In the genomic region with DNA sequence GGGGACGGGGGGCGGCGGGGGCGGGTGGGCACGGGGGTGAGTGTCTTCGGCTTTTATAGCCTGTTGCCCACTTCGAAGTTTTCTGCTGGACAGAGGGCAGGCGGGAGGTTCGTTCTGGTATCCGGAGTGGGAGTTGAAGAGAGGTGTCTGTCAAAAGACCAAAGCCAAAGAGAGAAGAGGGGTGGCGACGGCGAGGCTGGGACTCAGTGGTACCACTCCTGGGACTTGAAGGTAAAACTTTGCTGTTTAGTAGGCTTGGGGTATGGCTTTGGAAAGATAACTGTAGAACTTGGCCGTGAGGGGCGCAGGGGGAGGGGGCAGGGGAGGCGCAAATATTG, we compare ENCODE assay signal across 9 cellular contexts.
DNase-seq lines count a peak whose midpoint lies in the region; ATAC-seq, FAIRE-seq and TF ChIP-seq lines count a peak whose summit lies in the region.
"Had no signal": no experiment of that assay in that cellular context is flagged by ENCODE, and none has a peak within 500 bp of the region (broad histone marks: within the 10 kb centered on the region; RNA-seq: fewer than 3 reads in every experiment).

No MANE protein-coding gene starts in this region.

- H3K4me3 ChIP-seq in H1 (ENCODE audit: extremely low read depth in 1 of 4, insufficient read depth in 2 of 4, low read depth in 3 of 4, low read length in 4 of 4) (peak overlapping the region; percentile 64 to 96 (median 69)), vagina (peak overlapping the region; percentile 37 to 57)

- no peak overlapping the region for H3K27ac ChIP-seq in H1 (ENCODE audit: low read depth, low read length)
- no peak overlapping the region for H3K27ac ChIP-seq in vagina
- H3K27ac ChIP-seq in CD4-positive, alpha-beta T cell (ENCODE audit: low read depth, low read length): no peak overlapping the region

- no peak overlapping the region for H3K23ac ChIP-seq in H1 (ENCODE audit: insufficient read length)

- no peak for TF ChIP-seq EP300 in H1 (IDR thresholded peaks at IDR 0.05; ENCODE audit: borderline replicate concordance in 1 of 2, low read depth in 2 of 2, low read length in 2 of 2)

- no peaks in the 10 kb centered on the region for H4K20me1 ChIP-seq in H1 (replicated peaks in 1 of 2; ENCODE audit: control insufficient read depth in 1 of 2, insufficient read depth in 2 of 2, low read length in 2 of 2)

- CTCF ChIA-PET in MCF 10A (lab: Yijun Ruan, JAX) (no interaction called here), H1 (lab: Charles Lee; ENCODE audit: partially characterized antibody) (interaction anchor here (1.6 kb wide), 1 partner anchor 36 kb away, joined by 3 read pairs; no protein-coding TSS in a partner anchor)
- CTCF ChIA-PET in CD4-positive, alpha-beta T cell (lab: Charles Lee): no interaction called here

- no peak overlapping the region for H3K18ac ChIP-seq in H1 (ENCODE audit: extremely low read depth, low read length)

- H3K56ac ChIP-seq in H1 (replicated peaks; ENCODE audit: insufficient read length, low read depth, low read length): no peak overlapping the region

- H3K79me1 ChIP-seq in H1 (ENCODE audit: low read depth, low read length): no peaks in the 10 kb centered on the region

- H3K36me3 ChIP-seq in H1 (ENCODE audit: control insufficient read depth in 2 of 4, insufficient read depth in 4 of 4, low read length in 3 of 4): no peaks in the 10 kb centered on the region
- no peaks in the 10 kb centered on the region for H3K36me3 ChIP-seq in vagina

- no peak overlapping the region for H4K91ac ChIP-seq in H1 (replicated peaks; ENCODE audit: insufficient read length, low read length)

- POLR2A ChIA-PET in MCF 10A (lab: Yijun Ruan, JAX): no interaction called here
- POLR2A ChIA-PET in H1 (lab: Charles Lee; ENCODE audit: partially characterized antibody): no interaction called here
- POLR2A ChIA-PET in CD4-positive, alpha-beta T cell (lab: Charles Lee): no interaction called here

- no TSS peak for BruUV-seq in MCF 10A (replicated peaks; lab: Mats Ljungman, UMichigan)

- H3K14ac ChIP-seq in H1 (ENCODE audit: insufficient read length): no peak overlapping the region

- no peak overlapping the region for H2BK15ac ChIP-seq in H1 (ENCODE audit: low read length)

- H3K9me3 Mint-ChIP-seq in MCF 10A (ENCODE audit: unreplicated experiment): no peaks in the 10 kb centered on the region
- peaks cover 3% of the 10 kb centered on the region for H3K9me3 Mint-ChIP-seq in CD4-positive, alpha-beta T cell

- H3K27me3 ChIP-seq in H1 (replicated peaks in 1 of 4; ENCODE audit: control insufficient read depth in 3 of 4, extremely low read depth in 1 of 4, insufficient read depth in 3 of 4, low read length in 3 of 4) (no peaks in the 10 kb centered on the region), vagina (no peaks in the 10 kb centered on the region)
- H3K27me3 ChIP-seq in CD4-positive, alpha-beta T cell (ENCODE audit: control insufficient read depth, insufficient read depth, low read length): peaks cover 9% of the 10 kb centered on the region

- H3K27me3 Mint-ChIP-seq in MCF 10A (ENCODE audit: insufficient read depth, unreplicated experiment): peaks cover 36% of the 10 kb centered on the region
- peaks cover 52% of the 10 kb centered on the region for H3K27me3 Mint-ChIP-seq in CD4-positive, alpha-beta T cell

- peak overlapping the region in 1 of 4 experiments; percentile 49; a peak in 1 of 7 replicates for H3K9ac ChIP-seq in H1 (replicated peaks in 1 of 4; ENCODE audit: extremely low read depth in 1 of 4, low read depth in 3 of 4, low read length in 3 of 4)

- no peak overlapping the region for H2AK5ac ChIP-seq in H1 (ENCODE audit: low read depth, low read length)

- H2BK12ac ChIP-seq in H1 (ENCODE audit: low read depth, low read length): no peak overlapping the region

- no peak overlapping the region; the same call in 1 of the 2 replicates for H2AFZ ChIP-seq in H1 (ENCODE audit: low read length)

- TF ChIP-seq CTCF in MCF 10A (IDR thresholded peaks at IDR 0.05; ENCODE audit: unreplicated experiment) (no peak), H1 (IDR thresholded peaks at IDR 0.05; ENCODE audit: control extremely low read depth in 1 of 3, insufficient read depth in 1 of 3, low read depth in 1 of 3, low read length in 3 of 3) (no peak), vagina (IDR thresholded peaks at IDR 0.05) (no peak)
- no peak for TF ChIP-seq CTCF in CD4-positive, alpha-beta T cell (IDR thresholded peaks at IDR 0.05)

- peak overlapping the region; percentile 85 to 93 for H3K4me2 ChIP-seq in H1 (ENCODE audit: insufficient read depth in 1 of 2, low read depth in 2 of 2, low read length in 2 of 2)

- H3K23me2 ChIP-seq in H1 (ENCODE audit: low read depth, low read length): peaks cover 7% of the 10 kb centered on the region; the same call in 1 of the 2 replicates

- peaks cover 0 to 12% (median 5%) of the 10 kb centered on the region in 4 experiments; a peak in 4 of 7 replicates for H3K4me1 ChIP-seq in H1 (replicated peaks in 1 of 4; ENCODE audit: control insufficient read depth in 3 of 4, insufficient read depth in 4 of 4, low read length in 3 of 4)
- H3K4me1 ChIP-seq in vagina: no peaks in the 10 kb centered on the region

- intact Hi-C loops in MCF 10A (cut with micrococcal nuclease): no loop called here
- intact Hi-C loops in vagina (cut with DNase I): no loop called here
- intact Hi-C loops in CD4-positive, alpha-beta T cell (cut with DNase I, micrococcal nuclease): no loop called here

- peak; percentile 21 to 26 for DNase-seq in T47D (ENCODE audit: low read depth in 1 of 2, low spot score in 1 of 2)
- no peak for DNase-seq in MCF 10A (ENCODE audit: unreplicated experiment)
- DNase-seq in H1 (ENCODE audit: low read depth in 1 of 2, low spot score in 2 of 2): no peak
- peak; percentile 34 for DNase-seq in midbrain (lab: John Stamatoyannopoulos, UW)
- DNase-seq in vagina (ENCODE audit: extremely low spot score in 2 of 2): no peak
- no peak for DNase-seq in NCI-H748 (lab: John Stamatoyannopoulos, UW; ENCODE audit: unreplicated experiment)
- no peak for DNase-seq in activated T-cell treated with anti-CD3 and anti-CD28 coated beads, Interleukin-2, amount 50 U/mL, for 1 hour
- no peak for DNase-seq in CD4-positive, alpha-beta T cell

- no peaks in the 10 kb centered on the region for H3K4me1 Mint-ChIP-seq in MCF 10A (ENCODE audit: insufficient read depth, unreplicated experiment)
- no peaks in the 10 kb centered on the region for H3K4me1 Mint-ChIP-seq in CD4-positive, alpha-beta T cell (ENCODE audit: low read depth)

- no peak overlapping the region for H3K4ac ChIP-seq in H1 (replicated peaks; ENCODE audit: insufficient read length, low read depth, low read length)

- H3K27ac Mint-ChIP-seq in MCF 10A (ENCODE audit: low read depth, unreplicated experiment): no peak overlapping the region
- H3K27ac Mint-ChIP-seq in CD4-positive, alpha-beta T cell: no peak overlapping the region
- H3K27ac Mint-ChIP-seq: naive thymus-derived CD4-positive, alpha-beta T cell had no signal

- no peak for TF ChIP-seq RAD21 in H1 (IDR thresholded peaks at IDR 0.05 in 1 of 2, conservative IDR thresholded peaks at IDR 0.05 in 1 of 2; ENCODE audit: low read depth in 2 of 2, low read length in 2 of 2)

- H4K5ac ChIP-seq in H1 (ENCODE audit: insufficient read length, low read depth, low read length): no peak overlapping the region

- H4K8ac ChIP-seq in H1 (ENCODE audit: extremely low read depth, insufficient read depth, low read length): no peak overlapping the region

- no peak for ATAC-seq in CD4-positive, alpha-beta T cell (ENCODE audit: poor library complexity)

- no peaks in the 10 kb centered on the region for H3K9me3 ChIP-seq in H1 (ENCODE audit: insufficient read depth in 2 of 2, low read depth in 1 of 2, low read length in 1 of 2)
- H3K9me3 ChIP-seq in vagina: no peaks in the 10 kb centered on the region
- no peaks in the 10 kb centered on the region for H3K9me3 ChIP-seq in CD4-positive, alpha-beta T cell (ENCODE audit: control insufficient read depth, low read length)

- no peak overlapping the region for H2BK120ac ChIP-seq in H1 (replicated peaks; ENCODE audit: low read depth, low read length)

- FAIRE-seq in H1 (lab: Jason Lieb, UNC): no peak

- H3K79me2 ChIP-seq in H1 (ENCODE audit: control insufficient read depth in 1 of 2, insufficient read depth in 2 of 2, low read length in 2 of 2): peaks cover 0 to 38% of the 10 kb centered on the region in 2 experiments; a peak in 3 of 4 replicates

- in situ Hi-C loops in T47D (cut with HindIII; ENCODE audit: low pct_unique_long_range_greater_than_20kb, low sequenced_read_pairs): no loop called here

- H3K36me3 Mint-ChIP-seq in MCF 10A (ENCODE audit: insufficient read depth, unreplicated experiment): no peaks in the 10 kb centered on the region
- H3K36me3 Mint-ChIP-seq in CD4-positive, alpha-beta T cell (ENCODE audit: low read depth): no peaks in the 10 kb centered on the region

- TF ChIP-seq POLR2A in H1 (IDR thresholded peaks at IDR 0.05; ENCODE audit: control extremely low read depth in 1 of 2, low read depth in 2 of 2, low read length in 2 of 2) (no peak), vagina (IDR thresholded peaks at IDR 0.05) (no peak)

- no peak overlapping the region for H3K4me3 Mint-ChIP-seq in MCF 10A (ENCODE audit: unreplicated experiment)
- no peak overlapping the region for H3K4me3 Mint-ChIP-seq in CD4-positive, alpha-beta T cell

- H2BK20ac ChIP-seq in H1 (ENCODE audit: low read length): no peak overlapping the region

- no peak overlapping the region for H2BK5ac ChIP-seq in H1 (ENCODE audit: low read depth, low read length)

- WGBS in H1 (ENCODE audit: extremely low coverage in 1 of 2, insufficient coverage in 1 of 2, insufficient read length in 1 of 2, insufficient replicate concordance in 2 of 2, low coverage in 1 of 2, low lambda C conversion rate in 2 of 2, missing lambda C conversion rate in 1 of 2), 2 experiments: 7% methylated on average over 3 of the region's 16 CpGs; no CpG with 5 or more reads in 1 of the 2 experiments

TF ChIP-seq in H1, 55 proteins besides CTCF, POLR2A, EP300 and RAD21:
- no peak for TF ChIP-seq POLR2AphosphoS5 (IDR thresholded peaks at IDR 0.05; ENCODE audit: low read depth, low read length)
- TF ChIP-seq, protein P1, sequence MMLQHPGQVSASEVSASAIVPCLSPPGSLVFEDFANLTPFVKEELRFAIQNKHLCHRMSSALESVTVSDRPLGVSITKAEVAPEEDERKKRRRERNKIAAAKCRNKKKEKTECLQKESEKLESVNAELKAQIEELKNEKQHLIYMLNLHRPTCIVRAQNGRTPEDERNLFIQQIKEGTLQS (IDR thresholded peaks at IDR 0.05; ENCODE audit: insufficient read depth, low read depth, low read length): no peak
- TF ChIP-seq, protein P2, sequence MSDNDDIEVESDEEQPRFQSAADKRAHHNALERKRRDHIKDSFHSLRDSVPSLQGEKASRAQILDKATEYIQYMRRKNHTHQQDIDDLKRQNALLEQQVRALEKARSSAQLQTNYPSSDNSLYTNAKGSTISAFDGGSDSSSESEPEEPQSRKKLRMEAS (IDR thresholded peaks at IDR 0.05): no peak
- no peak for TF ChIP-seq NANOG (IDR thresholded peaks at IDR 0.05; ENCODE audit: insufficient read depth, low read depth, low read length, poor library complexity, severe bottlenecking)
- TF ChIP-seq CHD2 (IDR thresholded peaks at IDR 0.05; ENCODE audit: low read length): no peak
- TF ChIP-seq SUZ12 (IDR thresholded peaks at IDR 0.05; ENCODE audit: low read length): no peak
- TF ChIP-seq RBBP5 (IDR thresholded peaks at IDR 0.05; ENCODE audit: borderline replicate concordance, low read depth, low read length): no peak
TF ChIP-seq in H1: peak in this region for 0.

Comparison
In these comparisons a context has a peak if more than half of its experiments do, and no peak if none do; other contexts are left out.
1. DNase-seq: peak in T47D (2 of 2) and midbrain (single experiment); none in MCF 10A (single experiment), H1 (0 of 2), vagina (0 of 2), NCI-H748 (single experiment), activated T-cell treated with anti-CD3 and anti-CD28 coated beads, Interleukin-2, amount 50 U/mL, for 1 hour (single experiment) and CD4-positive, alpha-beta T cell (0 of 10).